In the genomic region with DNA sequence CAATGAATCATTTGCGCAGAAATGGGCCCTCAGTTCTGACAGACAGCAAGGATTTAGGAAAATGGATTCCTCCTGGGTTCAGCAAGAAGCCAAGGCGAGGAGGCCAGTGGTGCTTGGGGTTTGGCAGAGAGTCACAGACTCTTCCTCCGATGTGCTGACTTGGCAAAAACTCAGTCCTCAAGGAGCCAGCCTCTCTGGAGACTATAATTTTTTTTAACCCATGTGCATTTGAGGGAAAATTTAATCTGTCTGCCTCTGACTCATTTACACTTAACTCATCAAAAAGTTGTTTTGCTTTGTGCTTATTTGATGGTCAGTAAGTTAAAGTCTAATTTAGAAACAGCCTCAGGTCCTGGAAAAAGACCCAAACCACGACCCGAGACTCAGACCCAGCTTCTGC, we compare ENCODE assay signal across 24 cellular contexts. TPM values are rescaled to one million over a fixed set of nuclear protein-coding genes. Genes with fewer than 3 reads are reported as not detected.
DNase-seq lines count a peak whose midpoint lies in the region; ATAC-seq and TF ChIP-seq lines count a peak whose summit lies in the region.
"Had no signal": no experiment of that assay in that cellular context is flagged by ENCODE, and none has a peak within 500 bp of the region (broad histone marks: within the 10 kb centered on the region; RNA-seq: fewer than 3 reads in every experiment).

No MANE protein-coding gene starts in this region.

- H3K4me2 ChIP-seq in osteoblast (ENCODE audit: insufficient read depth, low read length), result peak overlapping the region; percentile 6
- H3K4me2 ChIP-seq: neural progenitor cell had no signal

- H3K27me3 ChIP-seq in osteoblast (ENCODE audit: insufficient read depth, low read length) (peaks cover 3% of the 10 kb centered on the region), esophagus squamous epithelium (peaks cover 0 to 13% (median 0%) of the 10 kb centered on the region in 4 donors)
- H3K27me3 ChIP-seq: neural progenitor cell, transverse colon had no signal

- no peak overlapping the region for H2AFZ ChIP-seq in osteoblast (ENCODE audit: low read length)
- H2AFZ ChIP-seq: neural progenitor cell had no signal

- no peaks in the 10 kb centered on the region for H4K20me1 ChIP-seq in osteoblast (ENCODE audit: insufficient read depth, low read length)

- no peaks in the 10 kb centered on the region for H3K9me3 ChIP-seq in osteoblast (ENCODE audit: low read depth, low read length)
- no peaks in the 10 kb centered on the region for H3K9me3 ChIP-seq in esophagus squamous epithelium
- H3K9me3 ChIP-seq: adrenal gland, transverse colon had no signal

- no peaks in the 10 kb centered on the region for H3K36me3 ChIP-seq in osteoblast (ENCODE audit: insufficient read depth, low read length)
- no peaks in the 10 kb centered on the region for H3K36me3 ChIP-seq in esophagus squamous epithelium
- H3K36me3 ChIP-seq: adrenal gland, neural progenitor cell, transverse colon had no signal

- intact Hi-C loops in esophagus squamous epithelium (cut with DNase I), result no loop called here

- DNase-seq in DMS 273 (lab: John Stamatoyannopoulos, UW; ENCODE audit: unreplicated experiment) (peak; percentile 27), DMS 273 treated with DMSO at 0.1 percent for 48 hours (lab: John Stamatoyannopoulos, UW) (no peak), NCI-H226 (peak; percentile 28), choroid plexus epithelial cell (ENCODE audit: low read depth) (peak; percentile 56), osteoblast (ENCODE audit: insufficient read length, low spot score, missing footprints) (peak; percentile 38), esophagus squamous epithelium (lab: John Stamatoyannopoulos, UW) (no peak), Kasumi-1 (lab: John Stamatoyannopoulos, UW) (no peak)
- DNase-seq: activated CD4-positive, alpha-beta T cell treated with anti-CD3 and anti-CD28 coated beads for 36 hours; activated effector memory CD4-positive, alpha-beta T cell treated with Interleukin-2 at 50 U/mL for 16 hours; adrenal gland; endodermal cell; foreskin melanocyte; Karpas-422; left colon; midbrain; NCI-H1417 treated with DMSO at 0.1 percent for 48 hours; NCI-H2171 treated with DMSO at 0.1 percent for 48 hours; NCI-H774; stimulated activated naive CD4-positive, alpha-beta T cell; T1000; transverse colon had no signal

- H3K4me1 ChIP-seq in osteoblast (ENCODE audit: insufficient read depth, low read length) (peaks cover 10% of the 10 kb centered on the region), esophagus squamous epithelium (no peaks in the 10 kb centered on the region)
- H3K4me1 ChIP-seq: adrenal gland, neural progenitor cell had no signal

- ATAC-seq in HG03196 (IDR thresholded peaks at IDR 0.05; ENCODE audit: unreplicated experiment), result no peak
- ATAC-seq: activated CD4-positive, alpha-beta T cell treated with anti-CD3 and anti-CD28 coated beads for 36 hours; left colon had no signal

- no peak overlapping the region for H3K4me3 ChIP-seq in choroid plexus epithelial cell (ENCODE audit: low read depth, low read length)
- H3K4me3 ChIP-seq in osteoblast (ENCODE audit: insufficient read depth, low read length), result no peak overlapping the region
- H3K4me3 ChIP-seq in esophagus squamous epithelium, result no peak overlapping the region
- H3K4me3 ChIP-seq: adrenal gland, neural progenitor cell, transverse colon had no signal

- H3K27ac ChIP-seq in osteoblast (ENCODE audit: low read depth, low read length), result no peak overlapping the region
- H3K27ac ChIP-seq in esophagus squamous epithelium, result no peak overlapping the region
- H3K27ac ChIP-seq: 22Rv1, adrenal gland, neural progenitor cell, transverse colon had no signal

- TF ChIP-seq CTCF in choroid plexus epithelial cell (conservative IDR thresholded peaks at IDR 0.05; ENCODE audit: low read depth, low read length) (no peak), osteoblast (IDR thresholded peaks at IDR 0.05; ENCODE audit: extremely low read depth, low read depth, low read length) (no peak), esophagus squamous epithelium (IDR thresholded peaks at IDR 0.05) (no peak)

- 40 to 46% methylated on average over 5 of the region's 5 CpGs for WGBS in esophagus squamous epithelium, 2 donors

- no peaks in the 10 kb centered on the region for H3K79me2 ChIP-seq in osteoblast (ENCODE audit: insufficient read depth, low read length)

- TF ChIP-seq POLR2A in esophagus squamous epithelium (IDR thresholded peaks at IDR 0.05), result no peak

RNA-seq across cellular contexts. Expression of a gene that starts 34.2 kb away (rescaled TPM):
- not detected in 2 replicates for total RNA-seq in osteoblast
- not detected for total RNA-seq in esophagus squamous epithelium
- total RNA-seq: activated CD4-positive, alpha-beta T cell treated with anti-CD3 and anti-CD28 coated beads for 36 hours; adrenal gland; endodermal cell; left colon; transverse colon had no signal

Comparison
In these comparisons a context has a peak if more than half of its experiments do, and no peak if none do; other contexts are left out.
1. DNase-seq: peak in DMS 273 (single experiment), NCI-H226 (single experiment), choroid plexus epithelial cell (single experiment) and osteoblast (single experiment); none in DMS 273 treated with DMSO at 0.1 percent for 48 hours (single experiment), esophagus squamous epithelium (single experiment) and Kasumi-1 (0 of 2).